Comparison of ENCODE assay signal across 15 cellular contexts in genomic region chr17:82195675-82196258, GRCh38.
"Had no signal": no experiment of that assay in that cellular context is flagged by ENCODE, and none has a peak within 500 bp of the region (broad histone marks: within the 10 kb centered on the region; RNA-seq: fewer than 3 reads in every experiment).

No MANE protein-coding gene starts in this region.

- ATAC-seq: activated T-cell treated with anti-CD3 and anti-CD28 coated beads, Interleukin-2, amount 50 U/mL, for 72 hours; left lobe of liver; right lobe of liver; stimulated activated naive B cell treated with anti-CD40 and anti-IgM and Interleukin-4, amounts not matched to agents 10 μg/mL and 1 μg/mL and 100 μg/mL, for 72 hours had no signal

- H3K36me3 ChIP-seq: right lobe of liver had no signal

- H3K4me1 ChIP-seq: right lobe of liver had no signal

- H3K27me3 ChIP-seq: cardiac muscle cell, right lobe of liver, upper lobe of left lung had no signal

- H3K9me3 ChIP-seq: right lobe of liver, upper lobe of left lung had no signal

- H3K4me3 ChIP-seq: cardiac muscle cell, right lobe of liver, upper lobe of left lung had no signal

- DNase-seq: activated CD4-positive, alpha-beta T cell treated with anti-CD3 and anti-CD28 coated beads, Interleukin-2, amount 50 U/mL, for 4 hours; activated CD4-positive, CD25-positive, alpha-beta regulatory T cell treated with anti-CD3 and anti-CD28 coated beads, Interleukin-2, amount 50 U/mL, for 72 hours; activated naive CD4-positive, alpha-beta T cell; activated T-cell treated with anti-CD3 and anti-CD28 coated beads, Interleukin-2, amount 50 U/mL, for 72 hours; cortex of kidney; effector memory CD4-positive, alpha-beta T cell; naive B cell; right lobe of liver; stimulated activated CD4-positive, alpha-beta T cell treated with anti-CD3 and anti-CD28 coated beads, Interleukin-2, amount 100 ng/mL, for 24 hours; stimulated activated naive B cell treated with anti-CD40 and anti-IgM and Interleukin-4, amounts not matched to agents 10 μg/mL and 1 μg/mL and 100 μg/mL, for 72 hours; SW 1271; upper lobe of left lung had no signal

- H3K27ac ChIP-seq: cardiac muscle cell, epithelial cell of prostate, right lobe of liver had no signal
